ENCODE assay signal across 1 cellular context in the genomic region with DNA sequence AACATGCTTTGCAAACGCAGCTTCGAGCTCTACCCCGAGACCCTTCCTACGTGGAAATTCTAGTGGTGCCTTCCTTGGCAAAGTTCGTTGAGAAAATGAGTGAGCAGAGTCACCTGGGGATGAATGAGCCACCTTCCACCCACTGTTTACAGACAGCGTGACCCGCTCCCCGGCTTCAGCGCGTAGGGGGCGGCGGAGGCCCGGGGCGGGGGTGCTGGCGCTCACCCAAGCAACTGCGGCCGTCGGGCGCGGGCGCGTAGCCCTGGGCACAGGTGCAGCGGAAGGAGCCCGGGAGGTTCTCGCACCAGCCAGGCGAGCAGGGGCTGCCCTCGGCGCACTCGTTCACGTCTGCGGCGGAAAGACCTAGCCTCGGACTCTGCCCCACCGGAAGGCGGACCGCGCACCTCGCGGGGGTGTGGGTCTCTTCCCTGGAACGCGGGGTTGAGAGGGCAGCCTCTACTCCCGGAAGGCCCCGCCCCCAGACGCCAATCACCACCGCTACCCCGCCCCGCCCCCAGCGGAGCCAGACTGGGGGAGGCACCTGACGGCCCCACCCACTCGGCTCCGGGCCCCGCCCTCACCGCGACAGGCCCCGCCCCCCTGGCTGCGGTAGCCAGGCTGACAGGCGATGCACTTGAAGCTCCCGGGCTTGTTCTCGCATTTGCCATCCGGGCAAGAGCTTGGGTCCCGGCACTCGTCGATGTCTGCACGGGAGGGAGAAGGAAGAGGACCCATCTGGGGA.
A peak's percentile ranks its signal among the peaks of the same experiment; 100 is the strongest.
TF ChIP-seq lines count a peak whose summit lies in the region.

No MANE protein-coding gene starts in this region.

TF ChIP-seq in HepG2, 621 proteins besides CTCF, POLR2A, EP300 and RAD21 (continued from another document and continues in another):
- TF ChIP-seq RARA (CRISPR knock-in tag; IDR thresholded peaks at IDR 0.05) (peak; percentile 76), ZNF552 (CRISPR knock-in tag; IDR thresholded peaks at IDR 0.05; ENCODE audit: borderline replicate concordance) (no peak), TBP (CRISPR knock-in tag; IDR thresholded peaks at IDR 0.05) (no peak), ZNF629 (CRISPR knock-in tag; conservative IDR thresholded peaks at IDR 0.05) (0 out of 2 replicates have a peak, but pooled peaks have one; percentile 11), SALL1 (CRISPR knock-in tag; IDR thresholded peaks at IDR 0.05) (peak; percentile 57; the same call in 1 of the 2 replicates), NPAS2 (CRISPR knock-in tag; IDR thresholded peaks at IDR 0.05; ENCODE audit: borderline replicate concordance) (no peak), TAF15 (IDR thresholded peaks at IDR 0.05; ENCODE audit: low read depth, low read length, poor library complexity, severe bottlenecking) (no peak), GABPA (IDR thresholded peaks at IDR 0.05; ENCODE audit: low read depth, low read length) (peak; percentile 65), GABPA (CRISPR knock-in tag; IDR thresholded peaks at IDR 0.05; ENCODE audit: low read depth) (peak; percentile 79), AGO2 (optimal IDR thresholded peaks at IDR 0.05; ENCODE audit: low read depth, low read length) (peak; percentile 61), HNRNPLL (IDR thresholded peaks at IDR 0.05; ENCODE audit: low read depth, low read length, poor library complexity, severe bottlenecking) (peak; percentile 59), ZNF274 (CRISPR knock-in tag; IDR thresholded peaks at IDR 0.05) (no peak), BHLHE40 (IDR thresholded peaks at IDR 0.05; ENCODE audit: low read length) (no peak), MTF1 (CRISPR knock-in tag; IDR thresholded peaks at IDR 0.05) (no peak), GMEB2 (CRISPR knock-in tag; IDR thresholded peaks at IDR 0.05; ENCODE audit: low read depth) (no peak), RNF2 (conservative IDR thresholded peaks at IDR 0.05; ENCODE audit: low read depth) (no peak), ZNF432 (CRISPR knock-in tag; IDR thresholded peaks at IDR 0.05; ENCODE audit: borderline replicate concordance) (no peak), NAIF1 (CRISPR knock-in tag; IDR thresholded peaks at IDR 0.05; ENCODE audit: borderline replicate concordance) (no peak), HNF4G (IDR thresholded peaks at IDR 0.05; ENCODE audit: borderline replicate concordance, low read depth, low read length) (0 out of 2 replicates have a peak, but pooled peaks have one; percentile 44), HNF4G (CRISPR knock-in tag; IDR thresholded peaks at IDR 0.05; ENCODE audit: borderline replicate concordance, low read depth) (peak; percentile 60; the same call in 1 of the 2 replicates), TBX2 (CRISPR knock-in tag; IDR thresholded peaks at IDR 0.05; ENCODE audit: borderline replicate concordance) (peak; percentile 34; the same call in 1 of the 2 replicates), SOX13 (IDR thresholded peaks at IDR 0.05) (no peak), SOX13 (CRISPR knock-in tag; conservative IDR thresholded peaks at IDR 0.05 in 1 of 2, IDR thresholded peaks at IDR 0.05 in 1 of 2) (peak in 1 of 2 experiments; percentile 42; a peak in 2 of 4 replicates), ZMYM4 (CRISPR knock-in tag; IDR thresholded peaks at IDR 0.05) (0 out of 2 replicates have a peak, but pooled peaks have one; percentile 15), LRRFIP1 (CRISPR knock-in tag; conservative IDR thresholded peaks at IDR 0.05) (no peak), ZFP82 (CRISPR knock-in tag; IDR thresholded peaks at IDR 0.05; ENCODE audit: borderline replicate concordance) (no peak), ZNF253 (CRISPR knock-in tag; IDR thresholded peaks at IDR 0.05; ENCODE audit: borderline replicate concordance) (no peak), PAXIP1 (CRISPR knock-in tag; conservative IDR thresholded peaks at IDR 0.05) (peak; percentile 58; the same call in 1 of the 2 replicates), ZSCAN25 (CRISPR knock-in tag; IDR thresholded peaks at IDR 0.05) (peak; percentile 54; the same call in 1 of the 2 replicates), FOXA3 (CRISPR knock-in tag; IDR thresholded peaks at IDR 0.05) (peak; percentile 51; the same call in 1 of the 2 replicates), DZIP1 (CRISPR knock-in tag; IDR thresholded peaks at IDR 0.05) (no peak), ZNF766 (CRISPR knock-in tag; IDR thresholded peaks at IDR 0.05; ENCODE audit: borderline replicate concordance) (no peak), YEATS4 (CRISPR knock-in tag; IDR thresholded peaks at IDR 0.05; ENCODE audit: borderline replicate concordance) (peak; percentile 56), ZNF777 (CRISPR knock-in tag; IDR thresholded peaks at IDR 0.05) (peak; percentile 83), RFX1 (IDR thresholded peaks at IDR 0.05) (no peak), ZNF790 (CRISPR knock-in tag; IDR thresholded peaks at IDR 0.05; ENCODE audit: borderline replicate concordance) (no peak), ZNF607 (CRISPR knock-in tag; IDR thresholded peaks at IDR 0.05; ENCODE audit: borderline replicate concordance) (no peak), ETV5 (CRISPR knock-in tag; IDR thresholded peaks at IDR 0.05; ENCODE audit: borderline replicate concordance) (peak; percentile 90), KDM5B (CRISPR knock-in tag; IDR thresholded peaks at IDR 0.05; ENCODE audit: borderline replicate concordance) (peak; percentile 44; the same call in 1 of the 2 replicates), PITX1 (CRISPR knock-in tag; IDR thresholded peaks at IDR 0.05) (0 out of 2 replicates have a peak, but pooled peaks have one; percentile 30), NFIC (IDR thresholded peaks at IDR 0.05; ENCODE audit: low read length) (no peak), POLR2G (IDR thresholded peaks at IDR 0.05; ENCODE audit: low read depth, low read length) (peak; percentile 63; the same call in 1 of the 2 replicates), USF2 (IDR thresholded peaks at IDR 0.05; ENCODE audit: low read depth, low read length) (no peak), USF2 (CRISPR knock-in tag; IDR thresholded peaks at IDR 0.05; ENCODE audit: borderline replicate concordance) (no peak), ZNF557 (CRISPR knock-in tag; IDR thresholded peaks at IDR 0.05) (no peak), IKZF5 (CRISPR knock-in tag; IDR thresholded peaks at IDR 0.05) (0 out of 2 replicates have a peak, but pooled peaks have one; percentile 43), ZNF782 (CRISPR knock-in tag; IDR thresholded peaks at IDR 0.05; ENCODE audit: borderline replicate concordance) (no peak), MXD1 (CRISPR knock-in tag; IDR thresholded peaks at IDR 0.05) (no peak)
- TF ChIP-seq, protein P1, sequence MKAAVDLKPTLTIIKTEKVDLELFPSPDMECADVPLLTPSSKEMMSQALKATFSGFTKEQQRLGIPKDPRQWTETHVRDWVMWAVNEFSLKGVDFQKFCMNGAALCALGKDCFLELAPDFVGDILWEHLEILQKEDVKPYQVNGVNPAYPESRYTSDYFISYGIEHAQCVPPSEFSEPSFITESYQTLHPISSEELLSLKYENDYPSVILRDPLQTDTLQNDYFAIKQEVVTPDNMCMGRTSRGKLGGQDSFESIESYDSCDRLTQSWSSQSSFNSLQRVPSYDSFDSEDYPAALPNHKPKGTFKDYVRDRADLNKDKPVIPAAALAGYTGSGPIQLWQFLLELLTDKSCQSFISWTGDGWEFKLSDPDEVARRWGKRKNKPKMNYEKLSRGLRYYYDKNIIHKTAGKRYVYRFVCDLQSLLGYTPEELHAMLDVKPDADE (CRISPR knock-in tag; IDR thresholded peaks at IDR 0.05) = no peak
